12 cellular contexts compared by ENCODE assay signal in genomic region chr22:31625257-31625640, GRCh38. TPM values are rescaled to one million over a fixed set of nuclear protein-coding genes. Genes with fewer than 3 reads are reported as not detected.
A peak's percentile ranks its signal among the peaks of the same experiment; 100 is the strongest.
DNase-seq lines count a peak whose midpoint lies in the region; ATAC-seq and TF ChIP-seq lines count a peak whose summit lies in the region.
"Had no signal": no experiment of that assay in that cellular context is flagged by ENCODE, and none has a peak within 500 bp of the region (broad histone marks: within the 10 kb centered on the region; RNA-seq: fewer than 3 reads in every experiment).

No MANE protein-coding gene starts in this region.

- no peak overlapping the region for H3K23ac ChIP-seq in H9 (ENCODE audit: insufficient read length, low read depth, low read length)

- H3K27me3 ChIP-seq in H9 (ENCODE audit: insufficient read depth, low read length) (no peaks in the 10 kb centered on the region), gastroesophageal sphincter (no peaks in the 10 kb centered on the region), rectal smooth muscle tissue (ENCODE audit: control insufficient read depth, insufficient read depth, low read length) (no peaks in the 10 kb centered on the region)

- in situ Hi-C loops in ACHN (cut with HindIII; ENCODE audit: low pct_ligation_motif_present, low pct_unique_long_range_greater_than_20kb, low sequenced_read_pairs), result no loop called here

- no peak overlapping the region for H4K8ac ChIP-seq in H9 (replicated peaks; ENCODE audit: insufficient read length, low read depth, low read length)

- H2BK12ac ChIP-seq in H9 (ENCODE audit: insufficient read length, low read depth, low read length), result no peak overlapping the region

- POLR2A ChIA-PET in activated CD8-positive, alpha-beta T cell treated with anti-CD3 and anti-CD28 coated beads, Interleukin-2, amount 10 ng/mL, durations not matched to agents 7 days and 5 days (lab: Charles Lee), result interaction anchor here (0.8 kb wide), 1 partner anchor 16 kb away, joined by 3 read pairs; no protein-coding TSS in a partner anchor

- peaks cover 0 to 28% of the 10 kb centered on the region in 2 donors for H3K36me3 ChIP-seq in gastroesophageal sphincter
- H3K36me3 ChIP-seq in rectal smooth muscle tissue (ENCODE audit: control insufficient read depth, insufficient read depth, low read length), result peaks cover 13% of the 10 kb centered on the region

- no peak overlapping the region for H3K4ac ChIP-seq in H9 (ENCODE audit: low read depth, low read length)

- H3K79me2 ChIP-seq in H9 (ENCODE audit: insufficient read depth, low read length), result peaks cover 8% of the 10 kb centered on the region; the same call in 1 of the 2 replicates

- no peak overlapping the region for H2AK5ac ChIP-seq in H9 (ENCODE audit: insufficient read length, low read length)

- TF ChIP-seq EP300 in gastroesophageal sphincter (IDR thresholded peaks at IDR 0.05), result no peak

- WGBS in H9 (ENCODE audit: extremely low coverage, insufficient read length, low lambda C conversion rate), result no CpG with 5 or more reads among the region's 7 CpGs
- no CpG with 5 or more reads among the region's 7 CpGs for WGBS in gastroesophageal sphincter (ENCODE audit: low coverage in 1 of 2), 2 donors

- no peak overlapping the region for H4K91ac ChIP-seq in H9 (ENCODE audit: insufficient read length, low read depth, low read length)

- no peak overlapping the region for H2AFZ ChIP-seq in H9 (ENCODE audit: low read length)

- H3K4me1 Mint-ChIP-seq in H9, result peaks cover 27 to 29% of the 10 kb centered on the region in 2 experiments
- peaks cover 32% of the 10 kb centered on the region for H3K4me1 Mint-ChIP-seq in activated CD8-positive, alpha-beta T cell treated with anti-CD3 and anti-CD28 coated beads, Interleukin-2, amount 10 ng/mL, durations not matched to agents 7 days and 5 days (ENCODE audit: low read depth)

- H3K18ac ChIP-seq in H9 (ENCODE audit: insufficient read length, low read depth, low read length), result no peak overlapping the region

- no peak overlapping the region for H2BK120ac ChIP-seq in H9 (ENCODE audit: low read depth, low read length, poor library complexity, severe bottlenecking)

- no peaks in the 10 kb centered on the region; the same call in 1 of the 2 replicates for H3K27me3 Mint-ChIP-seq in H9 (ENCODE audit: low read depth)
- no peaks in the 10 kb centered on the region for H3K27me3 Mint-ChIP-seq in activated CD8-positive, alpha-beta T cell treated with anti-CD3 and anti-CD28 coated beads, Interleukin-2, amount 10 ng/mL, durations not matched to agents 7 days and 5 days (ENCODE audit: low read depth)

- H3K9ac ChIP-seq in H9 (ENCODE audit: extremely low read depth, insufficient read length, low read length) (no peak overlapping the region), rectal smooth muscle tissue (ENCODE audit: low read length) (no peak overlapping the region)

- peaks cover 5% of the 10 kb centered on the region for H3K79me1 ChIP-seq in H9 (ENCODE audit: insufficient read depth, low read depth, low read length, poor library complexity, severe bottlenecking)

- no peaks in the 10 kb centered on the region for H3K9me3 ChIP-seq in H9 (ENCODE audit: control insufficient read depth, low read depth, low read length)
- H3K9me3 ChIP-seq in gastroesophageal sphincter, result no peaks in the 10 kb centered on the region

- no peak for TF ChIP-seq POLR2A in gastroesophageal sphincter (IDR thresholded peaks at IDR 0.05)

- CTCF ChIA-PET in activated CD8-positive, alpha-beta T cell treated with anti-CD3 and anti-CD28 coated beads, Interleukin-2, amount 10 ng/mL, durations not matched to agents 7 days and 5 days (lab: Charles Lee), result no interaction called here

- H3K23me2 ChIP-seq in H9 (ENCODE audit: insufficient read length, low read depth, low read length, poor library complexity, severe bottlenecking), result peaks cover 3% of the 10 kb centered on the region

- no peak overlapping the region for H4K5ac ChIP-seq in H9 (ENCODE audit: insufficient read length, low read depth, low read length)

- no peak overlapping the region for H3K56ac ChIP-seq in H9 (ENCODE audit: insufficient read length, low read depth, low read length)

- H2BK5ac ChIP-seq in H9 (ENCODE audit: insufficient read length, low read length), result no peak overlapping the region

- intact Hi-C loops in sciatic nerve (cut with DNase I), result loop anchor here (10.0 kb wide), 1 partner anchor 70 kb away; no protein-coding TSS in a partner anchor

- TF ChIP-seq CTCF in H9 (conservative IDR thresholded peaks at IDR 0.05) (no peak), gastroesophageal sphincter (IDR thresholded peaks at IDR 0.05) (no peak)

- DNase-seq in H9, result no peak
- no peak for DNase-seq in activated CD8-positive, alpha-beta T cell treated with anti-CD3 and anti-CD28 coated beads, Interleukin-2, amount 10 ng/mL, durations not matched to agents 7 days and 5 days
- DNase-seq in activated gamma-delta T cell treated with Interleukin-2 at 50 U/mL for 16 hours, result no peak
- DNase-seq in COLO668 (lab: John Stamatoyannopoulos, UW; ENCODE audit: unreplicated experiment), result no peak
- DNase-seq in ACHN, result no peak
- DNase-seq in sciatic nerve (ENCODE audit: low spot score), result no peak
- DNase-seq: HCEC 1CT, Karpas-422, NCI-H2081, OCI-M1 had no signal

- no peak overlapping the region for H2BK20ac ChIP-seq in H9 (ENCODE audit: low read depth, low read length, poor library complexity, severe bottlenecking)

- H4K20me1 ChIP-seq in H9 (ENCODE audit: control insufficient read depth, insufficient read depth, insufficient read length), result peaks cover 6% of the 10 kb centered on the region

- H3K27ac ChIP-seq in H9 (ENCODE audit: insufficient read length, low read depth, low read length) (no peak overlapping the region), gastroesophageal sphincter (peak overlapping the region in 3 of 4 donors; percentile 51 to 59 (median 59)), rectal smooth muscle tissue (ENCODE audit: low read depth, low read length) (peak overlapping the region; percentile 51)

- no peak for ATAC-seq in activated CD8-positive, alpha-beta T cell treated with anti-CD3 and anti-CD28 coated beads, Interleukin-2, amount 10 ng/mL, durations not matched to agents 7 days and 5 days
- no peak for ATAC-seq in gastroesophageal sphincter
- ATAC-seq in sciatic nerve, result no peak

- peak overlapping the region in 2 of 3 experiments; percentile 88 to 89; a peak in 5 of 7 replicates for H3K27ac Mint-ChIP-seq in H9
- H3K27ac Mint-ChIP-seq in activated CD8-positive, alpha-beta T cell treated with anti-CD3 and anti-CD28 coated beads, Interleukin-2, amount 10 ng/mL, durations not matched to agents 7 days and 5 days, result peak overlapping the region; percentile 64

- H3K14ac ChIP-seq in H9 (ENCODE audit: insufficient read depth, low read length), result no peak overlapping the region; the same call in 1 of the 2 replicates

- no peaks in the 10 kb centered on the region; a peak in 1 of 5 replicates for H3K9me3 Mint-ChIP-seq in H9
- no peaks in the 10 kb centered on the region for H3K9me3 Mint-ChIP-seq in activated CD8-positive, alpha-beta T cell treated with anti-CD3 and anti-CD28 coated beads, Interleukin-2, amount 10 ng/mL, durations not matched to agents 7 days and 5 days (ENCODE audit: insufficient read depth)

- H3K36me3 Mint-ChIP-seq in H9 (ENCODE audit: insufficient read depth in 1 of 3, low read depth in 3 of 3), result peaks cover 0 to 15% (median 9%) of the 10 kb centered on the region in 3 experiments; a peak in 5 of 7 replicates
- peaks cover 9% of the 10 kb centered on the region for H3K36me3 Mint-ChIP-seq in activated CD8-positive, alpha-beta T cell treated with anti-CD3 and anti-CD28 coated beads, Interleukin-2, amount 10 ng/mL, durations not matched to agents 7 days and 5 days (ENCODE audit: low read depth)

- peak overlapping the region in 1 of 2 donors; percentile 34 for H3K4me3 ChIP-seq in gastroesophageal sphincter
- H3K4me3 ChIP-seq in rectal smooth muscle tissue (ENCODE audit: low read length), result peak overlapping the region; percentile 0

- peak overlapping the region in 1 of 2 experiments; percentile 45; a peak in 1 of 5 replicates for H3K4me3 Mint-ChIP-seq in H9
- no peak overlapping the region for H3K4me3 Mint-ChIP-seq in activated CD8-positive, alpha-beta T cell treated with anti-CD3 and anti-CD28 coated beads, Interleukin-2, amount 10 ng/mL, durations not matched to agents 7 days and 5 days

- no peak overlapping the region for H2BK15ac ChIP-seq in H9 (ENCODE audit: low read depth, low read length)

- H3T11ph ChIP-seq in H9 (ENCODE audit: low read length), result no peak overlapping the region

- H3K4me1 ChIP-seq in H9 (ENCODE audit: insufficient read depth, low read length) (no peaks in the 10 kb centered on the region; the same call in 1 of the 2 replicates), gastroesophageal sphincter (peaks cover 4 to 55% (median 31%) of the 10 kb centered on the region in 3 donors), rectal smooth muscle tissue (ENCODE audit: control insufficient read depth, insufficient read depth, low read length) (peaks cover 20% of the 10 kb centered on the region)

- H3K4me2 ChIP-seq in H9 (ENCODE audit: insufficient read depth, insufficient read length, low read length), result no peak overlapping the region

RNA-seq across cellular contexts. Expression of gene PISD, which starts 36.8 kb away (rescaled TPM):
- 55.9 and 62.0 TPM in 2 replicates for total RNA-seq in H9 (2021)
- 10 to 100 TPM; 28.8 to 29.2 TPM for total RNA-seq in activated CD8-positive, alpha-beta T cell treated with anti-CD3 and anti-CD28 coated beads, Interleukin-2, amount 10 ng/mL, durations not matched to agents 7 days and 5 days
- total RNA-seq in gastroesophageal sphincter, result 10 to 100 TPM; 10.1 to 32.7 (median 19.2) TPM
- total RNA-seq in sciatic nerve, result 49.0 TPM
